ENCODE assay signal across 1 cellular context in genomic region chr13:43878897-43879322, GRCh38.
TF ChIP-seq lines count a peak whose summit lies in the region.

No MANE protein-coding gene starts in this region.

TF ChIP-seq in HepG2, 621 proteins besides CTCF, POLR2A, EP300 and RAD21 (continued from another document and continues in another):
- TF ChIP-seq TFDP1 (CRISPR knock-in tag; IDR thresholded peaks at IDR 0.05; ENCODE audit: borderline replicate concordance) = no peak
- no peak for TF ChIP-seq JDP2 (CRISPR knock-in tag; IDR thresholded peaks at IDR 0.05; ENCODE audit: borderline replicate concordance)
- no peak for TF ChIP-seq REXO4 (CRISPR knock-in tag; IDR thresholded peaks at IDR 0.05; ENCODE audit: borderline replicate concordance)
- TF ChIP-seq ONECUT2 (CRISPR knock-in tag; IDR thresholded peaks at IDR 0.05) = no peak
- TF ChIP-seq NFE2 (CRISPR knock-in tag; IDR thresholded peaks at IDR 0.05) = no peak
- TF ChIP-seq HCFC1 (IDR thresholded peaks at IDR 0.05; ENCODE audit: low read depth, low read length) = no peak
- no peak for TF ChIP-seq ZFP91 (CRISPR knock-in tag; IDR thresholded peaks at IDR 0.05; ENCODE audit: borderline replicate concordance)
- no peak; the same call in 1 of the 2 replicates for TF ChIP-seq SALL2 (CRISPR knock-in tag; IDR thresholded peaks at IDR 0.05)
- no peak for TF ChIP-seq ZNF563 (CRISPR knock-in tag; IDR thresholded peaks at IDR 0.05)
- no peak for TF ChIP-seq ZNF276 (CRISPR knock-in tag; IDR thresholded peaks at IDR 0.05; ENCODE audit: low read depth)
- no peak for TF ChIP-seq POLR2G (IDR thresholded peaks at IDR 0.05; ENCODE audit: low read depth, low read length)
- TF ChIP-seq ZNF646 (CRISPR knock-in tag; IDR thresholded peaks at IDR 0.05) = no peak
- 0 out of 2 replicates have a peak, but pooled peaks have one; percentile 15 for TF ChIP-seq ZBTB4 (CRISPR knock-in tag; IDR thresholded peaks at IDR 0.05; ENCODE audit: borderline replicate concordance)
- no peak for TF ChIP-seq ATF1 (CRISPR knock-in tag; IDR thresholded peaks at IDR 0.05)
- TF ChIP-seq RNF219 (CRISPR knock-in tag; IDR thresholded peaks at IDR 0.05) = no peak
- TF ChIP-seq KDM1A (CRISPR knock-in tag; IDR thresholded peaks at IDR 0.05) = no peak
- TF ChIP-seq CSRNP2 (CRISPR knock-in tag; conservative IDR thresholded peaks at IDR 0.05; ENCODE audit: low read depth) = no peak
- TF ChIP-seq SIN3A (IDR thresholded peaks at IDR 0.05; ENCODE audit: borderline replicate concordance, low read depth, low read length) = no peak
- no peak for TF ChIP-seq BCL3 (CRISPR knock-in tag; IDR thresholded peaks at IDR 0.05)
- no peak; the same call in 1 of the 2 replicates for TF ChIP-seq ZFAT (CRISPR knock-in tag; conservative IDR thresholded peaks at IDR 0.05)
- TF ChIP-seq MEIS1 (CRISPR knock-in tag; IDR thresholded peaks at IDR 0.05; ENCODE audit: borderline replicate concordance) = no peak
- no peak for TF ChIP-seq MAFK (conservative IDR thresholded peaks at IDR 0.05 in 1 of 2, IDR thresholded peaks at IDR 0.05 in 1 of 2; ENCODE audit: low read length in 2 of 2)
- no peak for TF ChIP-seq ZFY (CRISPR knock-in tag; IDR thresholded peaks at IDR 0.05)
- TF ChIP-seq POLR2AphosphoS2 (IDR thresholded peaks at IDR 0.05; ENCODE audit: low read depth, low read length) = no peak
- no peak for TF ChIP-seq ZNF343 (CRISPR knock-in tag; IDR thresholded peaks at IDR 0.05)
- TF ChIP-seq SALL1 (CRISPR knock-in tag; IDR thresholded peaks at IDR 0.05) = no peak
- TF ChIP-seq TRIM22 (IDR thresholded peaks at IDR 0.05) = no peak
- peak; percentile 15; the same call in 1 of the 2 replicates for TF ChIP-seq SMAD1 (CRISPR knock-in tag; IDR thresholded peaks at IDR 0.05; ENCODE audit: borderline replicate concordance, low read depth)
- 0 out of 2 replicates have a peak, but pooled peaks have one; percentile 42 for TF ChIP-seq HOXA5 (CRISPR knock-in tag; IDR thresholded peaks at IDR 0.05)
